Comparison of ENCODE assay signal across 8 cellular contexts in the genomic region with DNA sequence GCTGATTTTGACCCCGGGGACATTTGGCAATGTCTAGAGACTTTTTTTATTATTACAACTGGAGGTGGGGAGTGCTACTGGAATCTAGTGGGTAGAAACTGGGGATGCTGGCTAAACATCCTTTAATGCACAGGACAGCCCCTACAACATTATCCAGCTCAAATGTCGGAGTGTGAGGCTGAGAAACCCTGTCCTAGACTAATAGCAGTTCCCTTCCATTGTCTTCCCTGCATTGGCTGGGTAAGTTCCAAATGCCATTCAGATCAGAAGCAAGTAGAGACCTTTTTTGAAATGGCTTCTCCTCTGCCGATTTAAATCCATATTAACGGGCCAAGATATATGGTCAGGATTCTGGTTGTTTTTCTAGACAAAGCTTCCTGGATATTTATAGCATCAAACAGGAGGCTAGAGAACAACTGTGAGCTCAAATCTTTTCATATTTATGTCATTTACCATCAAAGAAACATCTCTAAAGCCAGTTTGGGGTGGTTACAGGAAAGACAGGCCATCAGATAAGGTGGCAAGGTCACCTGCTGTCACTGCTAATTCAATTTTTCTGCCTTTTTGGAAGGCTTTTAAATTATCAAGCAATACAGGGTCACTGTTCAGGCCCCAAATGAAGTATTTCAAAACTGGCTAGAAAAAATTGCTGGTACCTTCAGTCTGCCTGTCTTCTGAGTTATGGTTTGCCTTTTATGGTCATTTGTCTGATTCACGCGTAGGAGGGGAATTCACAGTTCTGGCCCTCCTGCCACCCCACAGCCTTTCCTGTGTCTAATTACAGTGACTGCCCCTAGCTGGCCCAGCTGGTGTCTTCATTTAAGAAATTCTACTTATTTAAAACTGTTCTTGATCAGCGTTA. TPM values are rescaled to one million over a fixed set of nuclear protein-coding genes. Genes with fewer than 3 reads are reported as not detected.
DNase-seq lines count a peak whose midpoint lies in the region; ATAC-seq and TF ChIP-seq lines count a peak whose summit lies in the region.

No MANE protein-coding gene starts in this region.

- peaks cover 0 to 82% (median 21%) of the 10 kb centered on the region in 6 donors for H3K36me3 ChIP-seq in spleen

- no peaks in the 10 kb centered on the region for H3K9me3 ChIP-seq in spleen

- H3K4me1 ChIP-seq in spleen = peaks cover 11 to 64% (median 30%) of the 10 kb centered on the region in 6 donors

- DNase-seq in EL = peak; percentile 85
- DNase-seq in activated CD4-positive, alpha-beta T cell treated with anti-CD3 and anti-CD28 coated beads, Interleukin-2, amount 50 U/mL, for 48 hours = peak; percentile 41 to 56
- peak; percentile 59 for DNase-seq in fibroblast of peridontal ligament (ENCODE audit: extremely low read depth)
- DNase-seq in spleen = no peak
- DNase-seq in erythroblast (lab: John Stamatoyannopoulos, UW) = no peak
- DNase-seq in NCI-H2196 treated with DMSO at 0.1 percent for 48 hours (lab: John Stamatoyannopoulos, UW; ENCODE audit: unreplicated experiment) = no peak

- H3K27ac ChIP-seq in spleen = peak overlapping the region; percentile 22 to 79 (median 74)

- peak in 2 of 11 experiments; percentile 9 to 15 for TF ChIP-seq CTCF in spleen (IDR thresholded peaks at IDR 0.05 in 8 of 11, conservative IDR thresholded peaks at IDR 0.05 in 3 of 11)

- ATAC-seq in GM21367 (IDR thresholded peaks at IDR 0.05; ENCODE audit: unreplicated experiment) = peak; percentile 91
- peak; percentile 82 for ATAC-seq in HG03575 (IDR thresholded peaks at IDR 0.05; ENCODE audit: extremely low read depth, insufficient number of reproducible peaks, low FRiP score, unreplicated experiment)

- H3K4me3 ChIP-seq in spleen = no peak overlapping the region

- no peak for TF ChIP-seq POLR2A in spleen (IDR thresholded peaks at IDR 0.05)
- TF ChIP-seq POLR2A in erythroblast (IDR thresholded peaks at IDR 0.05; ENCODE audit: low read length) = no peak

- WGBS in spleen, 5 donors = 45 to 62% (median 57%) methylated on average over 7 of the region's 7 CpGs

- no peaks in the 10 kb centered on the region for H3K27me3 ChIP-seq in spleen (replicated peaks in 1 of 7)

- intact Hi-C loops in spleen (cut with DNase I; ENCODE audit: low total_unique reads) = no loop called here

RNA-seq across cellular contexts. Expression of a gene that starts 20.1 kb away (rescaled TPM):
- total RNA-seq in spleen = 1 to 10 TPM in 5 of 7 donors, under 1 TPM in 2; 0.76 to 3.7 (median 1.8) TPM
- under 1 TPM; 0.39 to 0.58 (median 0.56) TPM for polyA plus RNA-seq in spleen

RNA-seq across cellular contexts. Expression of a gene that starts 57.1 kb away (rescaled TPM):
- 10 to 100 TPM; 25.7 to 65.9 (median 45.3) TPM for total RNA-seq in spleen
- polyA plus RNA-seq in spleen = 10 to 100 TPM; 17.6 to 25.8 (median 23.4) TPM

RNA-seq across cellular contexts. Expression of a gene that starts 58.4 kb away (rescaled TPM):
- total RNA-seq in spleen = 10 to 100 TPM; 14.7 to 27.5 (median 21.3) TPM
- 1 to 10 TPM; 5.0 to 5.7 (median 5.5) TPM for polyA plus RNA-seq in spleen

RNA-seq across cellular contexts. Expression of a gene that starts 59.4 kb away (rescaled TPM):
- total RNA-seq in spleen = 10 to 100 TPM; 51.7 to 84.2 (median 66.9) TPM
- 10 to 100 TPM; 25.4 to 31.3 (median 27.5) TPM for polyA plus RNA-seq in spleen

Comparison
In these comparisons a context has a peak if more than half of its experiments do, and no peak if none do; other contexts are left out.
1. DNase-seq: peak in EL (single experiment), activated CD4-positive, alpha-beta T cell treated with anti-CD3 and anti-CD28 coated beads, Interleukin-2, amount 50 U/mL, for 48 hours (2 of 2) and fibroblast of peridontal ligament (single experiment); none in spleen (single experiment), erythroblast (0 of 2) and NCI-H2196 treated with DMSO at 0.1 percent for 48 hours (single experiment).